Comparison of ENCODE assay signal across 10 cellular contexts in genomic region chr7:5696346-5697100, GRCh38.
A peak's percentile ranks its signal among the peaks of the same experiment; 100 is the strongest.
DNase-seq lines count a peak whose midpoint lies in the region; ATAC-seq and TF ChIP-seq lines count a peak whose summit lies in the region.
"Had no signal": no experiment of that assay in that cellular context is flagged by ENCODE, and none has a peak within 500 bp of the region (broad histone marks: within the 10 kb centered on the region; RNA-seq: fewer than 3 reads in every experiment).

No MANE protein-coding gene starts in this region.

- WGBS in lung, 2 donors = 68 to 69% methylated on average over 17 of the region's 17 CpGs

- no peak overlapping the region for H3K4me3 Mint-ChIP-seq in HFFc6
- H3K4me3 Mint-ChIP-seq in activated naive CD8-positive, alpha-beta T cell treated with anti-CD3 and anti-CD28 coated beads, Interleukin-2, amount 10 ng/mL, durations not matched to agents 7 days and 5 days = no peak overlapping the region

- DNase-seq in HFFc6 (no peak), lung (ENCODE audit: low spot score) (no peak), SK-N-DZ (ENCODE audit: low spot score) (no peak), GM13976 (ENCODE audit: low spot score) (no peak), NCI-H524 (lab: John Stamatoyannopoulos, UW) (no peak)
- DNase-seq in activated naive CD8-positive, alpha-beta T cell treated with anti-CD3 and anti-CD28 coated beads, Interleukin-2, amount 10 ng/mL, durations not matched to agents 7 days and 5 days = no peak
- DNase-seq: hippocampal formation, NCI-H226 had no signal

- in situ Hi-C loops in GM13976 (cut with MboI; ENCODE audit: low sequenced_read_pairs, unreplicated experiment) = no loop called here

- H3K27me3 Mint-ChIP-seq in HFFc6 (ENCODE audit: insufficient read depth) = peaks cover 3% of the 10 kb centered on the region
- H3K27me3 Mint-ChIP-seq in activated naive CD8-positive, alpha-beta T cell treated with anti-CD3 and anti-CD28 coated beads, Interleukin-2, amount 10 ng/mL, durations not matched to agents 7 days and 5 days = no peaks in the 10 kb centered on the region

- H3K36me3 ChIP-seq in lung (ENCODE audit: control insufficient read depth in 2 of 2, insufficient read depth in 2 of 2, low read length in 2 of 2) (peaks cover 0 to 8% of the 10 kb centered on the region in 2 donors), stomach smooth muscle (ENCODE audit: control insufficient read depth in 2 of 2, insufficient read depth in 2 of 2, low read length in 2 of 2) (peaks cover 2 to 6% of the 10 kb centered on the region in 2 donors)

- no peak overlapping the region for H3K4me3 ChIP-seq in lung
- peak overlapping the region; percentile 7 to 85 for H3K4me3 ChIP-seq in stomach smooth muscle (ENCODE audit: low read length in 2 of 2)

- no peak for TF ChIP-seq CTCF in HFFc6 (IDR thresholded peaks at IDR 0.05)
- TF ChIP-seq CTCF in lung (IDR thresholded peaks at IDR 0.05; ENCODE audit: control extremely low read depth, extremely low read depth) = no peak
- no peak for TF ChIP-seq CTCF in GM13976 (IDR thresholded peaks at IDR 0.05; ENCODE audit: borderline replicate concordance, control extremely low read depth, extremely low read depth, insufficient read depth, missing control alignments)

- peaks cover 0 to 2% of the 10 kb centered on the region in 2 donors for H3K9me3 ChIP-seq in lung (ENCODE audit: control insufficient read depth in 2 of 2, insufficient read depth in 1 of 2, low read length in 1 of 2)
- H3K9me3 ChIP-seq in stomach smooth muscle (ENCODE audit: control insufficient read depth in 2 of 2, low read length in 2 of 2) = no peaks in the 10 kb centered on the region

- peaks cover 21 to 22% of the 10 kb centered on the region in 2 donors for H3K4me1 ChIP-seq in lung (ENCODE audit: control insufficient read depth in 2 of 2, insufficient read depth in 2 of 2, low read length in 2 of 2)
- peaks cover 89% of the 10 kb centered on the region for H3K4me1 ChIP-seq in stomach smooth muscle (ENCODE audit: control insufficient read depth, insufficient read depth, low read length)

- POLR2A ChIA-PET in activated naive CD8-positive, alpha-beta T cell treated with anti-CD3 and anti-CD28 coated beads, Interleukin-2, amount 10 ng/mL, durations not matched to agents 7 days and 5 days (lab: Charles Lee) = interaction anchor here (1.0 to 1.5 kb wide), 2 partner anchors 13 to 199 kb away, joined by 3 to 5 read pairs; no protein-coding TSS in a partner anchor

- no peaks in the 10 kb centered on the region for H3K9me3 Mint-ChIP-seq in HFFc6
- no peaks in the 10 kb centered on the region for H3K9me3 Mint-ChIP-seq in activated naive CD8-positive, alpha-beta T cell treated with anti-CD3 and anti-CD28 coated beads, Interleukin-2, amount 10 ng/mL, durations not matched to agents 7 days and 5 days

- peaks cover 24% of the 10 kb centered on the region for H3K36me3 Mint-ChIP-seq in HFFc6 (ENCODE audit: low read depth)
- H3K36me3 Mint-ChIP-seq in activated naive CD8-positive, alpha-beta T cell treated with anti-CD3 and anti-CD28 coated beads, Interleukin-2, amount 10 ng/mL, durations not matched to agents 7 days and 5 days = peaks cover 31% of the 10 kb centered on the region

- H3K27ac Mint-ChIP-seq in HFFc6 = peak overlapping the region; percentile 89
- H3K27ac Mint-ChIP-seq in activated naive CD8-positive, alpha-beta T cell treated with anti-CD3 and anti-CD28 coated beads, Interleukin-2, amount 10 ng/mL, durations not matched to agents 7 days and 5 days = peak overlapping the region; percentile 21

- H3K4me1 Mint-ChIP-seq in HFFc6 (ENCODE audit: low read depth) = peaks cover 79% of the 10 kb centered on the region
- H3K4me1 Mint-ChIP-seq in activated naive CD8-positive, alpha-beta T cell treated with anti-CD3 and anti-CD28 coated beads, Interleukin-2, amount 10 ng/mL, durations not matched to agents 7 days and 5 days = peaks cover 82% of the 10 kb centered on the region

- peak overlapping the region; percentile 87 to 100 for H3K9ac ChIP-seq in stomach smooth muscle (ENCODE audit: low read length in 2 of 2)

- H3K27ac ChIP-seq in lung (ENCODE audit: low read depth in 1 of 2, low read length in 1 of 2) (peak overlapping the region; percentile 80 to 89), stomach smooth muscle (ENCODE audit: low read length) (peak overlapping the region; percentile 100)

- ATAC-seq in activated naive CD8-positive, alpha-beta T cell treated with anti-CD3 and anti-CD28 coated beads, Interleukin-2, amount 10 ng/mL, durations not matched to agents 7 days and 5 days (ENCODE audit: low read depth) = no peak
- ATAC-seq in lung (ENCODE audit: insufficient read depth, low FRiP score) = no peak
- no peak for ATAC-seq in HG02571 (IDR thresholded peaks at IDR 0.05; ENCODE audit: unreplicated experiment)

- H3K27me3 ChIP-seq in lung (ENCODE audit: control insufficient read depth, insufficient read depth) (no peaks in the 10 kb centered on the region), stomach smooth muscle (ENCODE audit: control insufficient read depth in 1 of 2, insufficient read depth in 2 of 2, low read length in 2 of 2) (no peaks in the 10 kb centered on the region)
